In genomic region chr22:23838686-23839468, GRCh38 we compare ENCODE assay signal across 1 cellular context.
TF ChIP-seq lines count a peak whose summit lies in the region.

DERL3 (minus strand) TSS chr22:23839006; CDS start chr22:23838987, 19 bp downstream.

TF ChIP-seq in K562, 482 proteins besides CTCF, POLR2A, EP300 and RAD21 (continued from another document):
- TF ChIP-seq KAT7 (CRISPR knock-in tag; IDR thresholded peaks at IDR 0.05; ENCODE audit: borderline replicate concordance): no peak
- no peak for TF ChIP-seq CHD1 (IDR thresholded peaks at IDR 0.05; ENCODE audit: low read length)
- no peak for TF ChIP-seq HEY1 (CRISPR knock-in tag; IDR thresholded peaks at IDR 0.05; ENCODE audit: borderline replicate concordance)
- 0 out of 2 replicates have a peak, but pooled peaks have one; percentile 59 for TF ChIP-seq SAFB (IDR thresholded peaks at IDR 0.05; ENCODE audit: borderline replicate concordance, low read depth, low read length)
